In the genomic region with DNA sequence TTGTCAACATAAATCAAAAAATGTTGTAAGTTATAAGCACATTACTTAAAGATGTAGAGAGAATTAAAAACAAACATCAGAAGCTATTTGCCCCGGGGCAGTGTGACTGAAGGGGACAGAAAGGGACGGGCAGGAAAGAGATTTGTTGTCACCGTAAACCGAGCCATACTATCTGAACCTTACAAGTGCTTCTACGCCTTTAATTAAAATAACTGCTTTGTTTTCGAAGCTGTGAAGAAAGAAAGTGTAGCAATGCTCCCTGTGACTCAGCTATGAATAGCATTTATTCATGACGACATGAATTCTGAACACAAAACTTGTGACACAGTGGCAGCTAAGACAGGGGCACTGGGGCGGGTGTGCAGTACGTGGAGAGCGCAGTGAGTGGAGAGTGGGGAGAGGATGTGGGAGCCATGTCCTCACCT, we compare ENCODE assay signal across 9 cellular contexts. TPM values are rescaled to one million over a fixed set of nuclear protein-coding genes. Genes with fewer than 3 reads are reported as not detected.
DNase-seq lines count a peak whose midpoint lies in the region; ATAC-seq, FAIRE-seq and TF ChIP-seq lines count a peak whose summit lies in the region.
"Had no signal": no experiment of that assay in that cellular context is flagged by ENCODE, and none has a peak within 500 bp of the region (broad histone marks: within the 10 kb centered on the region; RNA-seq: fewer than 3 reads in every experiment).

No MANE protein-coding gene starts in this region.

- ATAC-seq in left ventricle myocardium superior: peak; percentile 78
- ATAC-seq in HG02763 (IDR thresholded peaks at IDR 0.05; ENCODE audit: unreplicated experiment): no peak

- H3K36me3 ChIP-seq in KMS-11 (ENCODE audit: insufficient read depth): no peaks in the 10 kb centered on the region

- H3K27ac ChIP-seq in KMS-11: no peak overlapping the region; the same call in 1 of the 2 replicates

- intact Hi-C loops in MCF 10A (cut with micrococcal nuclease) (loop anchor here (2.0 to 10.0 kb wide), 4 partner anchors 30 to 224 kb away; partner anchors contain the start of genes ZNF444, ZNF787 and ZSCAN5A), left ventricle myocardium superior (cut with micrococcal nuclease) (no loop called here)

- H4K20me1 ChIP-seq in KMS-11 (ENCODE audit: insufficient read depth): peaks cover 3% of the 10 kb centered on the region; the same call in 1 of the 2 replicates

- POLR2A ChIA-PET in MCF 10A (lab: Yijun Ruan, JAX): interaction anchor here (0.5 to 2.7 kb wide), 14 partner anchors 10 to 1954 kb away, joined by 3 to 19 read pairs (median 4); partner anchors contain the start of genes ZNF444, ZNF524, ZNF587B and ZNF787

- H3K4me1 Mint-ChIP-seq in MCF 10A (ENCODE audit: insufficient read depth, unreplicated experiment): peaks cover 25% of the 10 kb centered on the region

- no peaks in the 10 kb centered on the region for H3K27me3 Mint-ChIP-seq in MCF 10A (ENCODE audit: insufficient read depth, unreplicated experiment)
- H3K27me3 Mint-ChIP-seq: activated naive CD8-positive, alpha-beta T cell treated with anti-CD3 and anti-CD28 coated beads for 36 hours had no signal

- BruUV-seq in MCF 10A (replicated peaks; lab: Mats Ljungman, UMichigan): no TSS peak

- no peak overlapping the region for H2AFZ ChIP-seq in KMS-11 (ENCODE audit: low read depth)

- H3K9ac ChIP-seq in KMS-11: no peak overlapping the region

- H3K79me2 ChIP-seq in KMS-11 (ENCODE audit: insufficient read depth, low read depth): peaks cover 23% of the 10 kb centered on the region

- H3K4me1 ChIP-seq in KMS-11 (ENCODE audit: low read depth, poor library complexity, severe bottlenecking): peaks cover 21% of the 10 kb centered on the region

- no peak overlapping the region for H3K4me3 ChIP-seq in KMS-11 (IDR thresholded peaks at IDR 0.05; ENCODE audit: insufficient read depth, low read depth, low read length)

- peaks cover 70% of the 10 kb centered on the region for H3K36me3 Mint-ChIP-seq in MCF 10A (ENCODE audit: insufficient read depth, unreplicated experiment)

- H3K4me2 ChIP-seq in KMS-11: peak overlapping the region; percentile 31

- TF ChIP-seq POLR2A in GM12891 (IDR thresholded peaks at IDR 0.05; ENCODE audit: low read depth, low read length): no peak

- CTCF ChIA-PET in MCF 10A (lab: Yijun Ruan, JAX): interaction anchor here (0.5 to 2.8 kb wide), 9 partner anchors 14 to 437 kb away, joined by 3 to 17 read pairs (median 4); no protein-coding TSS in a partner anchor

- peak overlapping the region; percentile 91 for H3K27ac Mint-ChIP-seq in MCF 10A (ENCODE audit: low read depth, unreplicated experiment)
- H3K27ac Mint-ChIP-seq: activated naive CD8-positive, alpha-beta T cell treated with anti-CD3 and anti-CD28 coated beads for 36 hours had no signal

- TF ChIP-seq CTCF in KMS-11 (conservative IDR thresholded peaks at IDR 0.05; ENCODE audit: low read depth, low read length) (no peak), MCF 10A (IDR thresholded peaks at IDR 0.05; ENCODE audit: unreplicated experiment) (no peak)

- DNase-seq in MCF 10A (ENCODE audit: unreplicated experiment): peak; percentile 86
- DNase-seq in left ventricle myocardium superior: no peak
- peak; percentile 67 for DNase-seq in superior temporal gyrus (ENCODE audit: extremely low spot score)
- no peak for DNase-seq in GM12891 (ENCODE audit: insufficient read length, low spot score)
- DNase-seq in T1000 (lab: John Stamatoyannopoulos, UW): no peak
- DNase-seq: activated naive CD8-positive, alpha-beta T cell treated with anti-CD3 and anti-CD28 coated beads for 36 hours; OCI-M1 had no signal

- peak overlapping the region; percentile 81 for H3K4me3 Mint-ChIP-seq in MCF 10A (ENCODE audit: unreplicated experiment)
- H3K4me3 Mint-ChIP-seq: activated naive CD8-positive, alpha-beta T cell treated with anti-CD3 and anti-CD28 coated beads for 36 hours had no signal

- H3K27me3 ChIP-seq in KMS-11 (ENCODE audit: insufficient read depth, low read depth): no peaks in the 10 kb centered on the region

- no peak for FAIRE-seq in GM12891 (lab: Jason Lieb, UNC)

- peaks cover 9% of the 10 kb centered on the region for H3K9me3 Mint-ChIP-seq in MCF 10A (ENCODE audit: unreplicated experiment)

TF ChIP-seq in GM12891, 5 proteins besides CTCF, POLR2A, EP300 and RAD21:
- TF ChIP-seq POLR2AphosphoS5 (IDR thresholded peaks at IDR 0.05; ENCODE audit: low read depth, low read length) (no peak), POU2F2 (IDR thresholded peaks at IDR 0.05; ENCODE audit: low read depth, low read length) (no peak), PAX5 (IDR thresholded peaks at IDR 0.05; ENCODE audit: insufficient read depth, low read length, severe bottlenecking) (no peak), TAF1 (IDR thresholded peaks at IDR 0.05; ENCODE audit: low read depth, low read length) (no peak), SPI1 (IDR thresholded peaks at IDR 0.05; ENCODE audit: low read depth, low read length) (no peak)
TF ChIP-seq in GM12891: peak in this region for 0.

RNA-seq across cellular contexts. Expression of gene ZNF787, which starts 30.0 kb away (rescaled TPM):
- 58.2 and 68.6 TPM in 2 replicates for total RNA-seq in MCF 10A (2022)
- total RNA-seq in left ventricle myocardium superior: 33.8 TPM
- 16.4 TPM for polyA plus RNA-seq in GM12891 (2012; ENCODE audit: low read depth, missing spikeins)

RNA-seq across cellular contexts. Expression of gene ZNF444, which starts 50.0 kb away (rescaled TPM):
- total RNA-seq in MCF 10A (2022) (26.6 and 28.1 TPM in 2 replicates), left ventricle myocardium superior (23.9 TPM)
- 15.0 TPM for polyA plus RNA-seq in GM12891 (2012; ENCODE audit: low read depth, missing spikeins)

Comparison
In these comparisons a context has a peak if more than half of its experiments do, and no peak if none do; other contexts are left out.
1. DNase-seq: peak in MCF 10A (single experiment) and superior temporal gyrus (single experiment); none in left ventricle myocardium superior (single experiment), GM12891 (single experiment) and T1000 (single experiment).